ENCODE assay signal across 9 cellular contexts in genomic region chr9:83334320-83334719, GRCh38.
DNase-seq lines count a peak whose midpoint lies in the region; ATAC-seq and TF ChIP-seq lines count a peak whose summit lies in the region.
"Had no signal": no experiment of that assay in that cellular context is flagged by ENCODE, and none has a peak within 500 bp of the region (broad histone marks: within the 10 kb centered on the region; RNA-seq: fewer than 3 reads in every experiment).

No MANE protein-coding gene starts in this region.

- H3K27ac ChIP-seq in GM23248, result no peak overlapping the region
- H3K27ac ChIP-seq in right atrium auricular region, result no peak overlapping the region
- no peak overlapping the region for H3K27ac ChIP-seq in sigmoid colon

- H3K9me3 Mint-ChIP-seq in T-cell, result no peaks in the 10 kb centered on the region
- H3K9me3 Mint-ChIP-seq: dendritic cell treated with granulocyte-macrophage colony-stimulating factor and Interleukin-4, amounts not matched to agents 40 ng/mL and 50 ng/mL, for 4 days had no signal

- TF ChIP-seq POLR2A in sigmoid colon (IDR thresholded peaks at IDR 0.05), result no peak

- H3K27me3 Mint-ChIP-seq in T-cell, result peaks cover 0 to 4% of the 10 kb centered on the region in 2 donors
- H3K27me3 Mint-ChIP-seq: dendritic cell treated with granulocyte-macrophage colony-stimulating factor and Interleukin-4, amounts not matched to agents 40 ng/mL and 50 ng/mL, for 4 days had no signal

- ATAC-seq in T-cell (replicated peaks in 1 of 4), result no peak

- no peak for TF ChIP-seq EP300 in sigmoid colon (IDR thresholded peaks at IDR 0.05)

- H3K4me3 ChIP-seq in GM23248 (no peak overlapping the region), right atrium auricular region (no peak overlapping the region), sigmoid colon (no peak overlapping the region)

- POLR2A ChIA-PET in T-cell (lab: Charles Lee), result no interaction called here

- no peak overlapping the region for H3K4me3 Mint-ChIP-seq in T-cell
- H3K4me3 Mint-ChIP-seq: dendritic cell treated with granulocyte-macrophage colony-stimulating factor and Interleukin-4, amounts not matched to agents 40 ng/mL and 50 ng/mL, for 4 days had no signal

- H3K4me1 ChIP-seq in GM23248 (ENCODE audit: insufficient read depth) (0 out of 2 replicates have a peak, but pooled peaks cover 3% of the 10 kb centered on the region), right atrium auricular region (no peaks in the 10 kb centered on the region), sigmoid colon (no peaks in the 10 kb centered on the region)

- H3K36me3 ChIP-seq in GM23248 (ENCODE audit: low read depth), result no peaks in the 10 kb centered on the region
- H3K36me3 ChIP-seq in right atrium auricular region, result no peaks in the 10 kb centered on the region
- H3K36me3 ChIP-seq in sigmoid colon, result no peaks in the 10 kb centered on the region

- H3K9ac ChIP-seq in GM23248, result no peak overlapping the region

- CTCF ChIA-PET in T-cell (lab: Charles Lee), result interaction anchor here (0.7 to 1.5 kb wide), 3 partner anchors 290 to 578 kb away, joined by 3 to 4 read pairs (median 3); no protein-coding TSS in a partner anchor

- DNase-seq in DMS153 (lab: John Stamatoyannopoulos, UW) (peak; percentile 57), GM23248 (peak; percentile 89), NCI-H1105 (lab: John Stamatoyannopoulos, UW) (peak; percentile 38), T-cell (peak in 33 of 34 experiments; percentile 2 to 59 (median 35)), amygdala (lab: John Stamatoyannopoulos, UW) (peak in 50 of 56 donors; percentile 2 to 77 (median 42)), right atrium auricular region (ENCODE audit: low spot score) (peak; percentile 91), sigmoid colon (peak; percentile 91), OCI-M2 (lab: John Stamatoyannopoulos, UW; ENCODE audit: unreplicated experiment) (no peak)

- intact Hi-C loops in sigmoid colon (cut with DNase I), result loop anchor here (5.0 kb wide), 1 partner anchor 203 kb away; the partner anchor contains the start of gene FRMD3

- in situ Hi-C loops in GM23248 (cut with MboI), result loop anchor here (10.0 kb wide), 1 partner anchor 200 kb away; the partner anchor contains the start of gene FRMD3

- peak overlapping the region; percentile 58 for H2AFZ ChIP-seq in GM23248

- H3K9me3 ChIP-seq in GM23248 (ENCODE audit: low read depth) (no peaks in the 10 kb centered on the region), right atrium auricular region (no peaks in the 10 kb centered on the region), sigmoid colon (no peaks in the 10 kb centered on the region)

- H3K79me2 ChIP-seq in GM23248 (ENCODE audit: insufficient read depth), result no peaks in the 10 kb centered on the region

- H3K27ac Mint-ChIP-seq in T-cell, result no peak overlapping the region
- H3K27ac Mint-ChIP-seq: dendritic cell treated with granulocyte-macrophage colony-stimulating factor and Interleukin-4, amounts not matched to agents 40 ng/mL and 50 ng/mL, for 4 days had no signal

- no peak overlapping the region for H3K4me2 ChIP-seq in GM23248 (ENCODE audit: unreplicated experiment)

- H4K20me1 ChIP-seq in GM23248 (ENCODE audit: insufficient read depth), result no peaks in the 10 kb centered on the region

- H3F3A ChIP-seq in GM23248 (ENCODE audit: insufficient read depth), result no peaks in the 10 kb centered on the region

- 2 to 4% methylated on average over 4 of the region's 4 CpGs for WGBS in GM23248 (ENCODE audit: low coverage in 1 of 2, low lambda C conversion rate in 2 of 2, missing lambda C conversion rate in 2 of 2), 2 experiments
- WGBS in sigmoid colon, 2 donors, result 2 to 6% methylated on average over 4 of the region's 4 CpGs

- no peaks in the 10 kb centered on the region for H3K4me1 Mint-ChIP-seq in T-cell

- H3K27me3 ChIP-seq in GM23248 (replicated peaks; ENCODE audit: insufficient read depth) (no peaks in the 10 kb centered on the region), right atrium auricular region (no peaks in the 10 kb centered on the region), sigmoid colon (no peaks in the 10 kb centered on the region)

- TF ChIP-seq CTCF in right atrium auricular region (IDR thresholded peaks at IDR 0.05) (peak; percentile 93 to 98), sigmoid colon (IDR thresholded peaks at IDR 0.05) (peak; percentile 71 to 83 (median 76))

- H3K36me3 Mint-ChIP-seq in T-cell, result no peaks in the 10 kb centered on the region

- H3K9me2 ChIP-seq in GM23248 (ENCODE audit: insufficient read depth), result no peaks in the 10 kb centered on the region
